In genomic region chr6:108637963-108638362, GRCh38 we compare ENCODE assay signal across 23 cellular contexts.
DNase-seq lines count a peak whose midpoint lies in the region; ATAC-seq and TF ChIP-seq lines count a peak whose summit lies in the region.
"Had no signal": no experiment of that assay in that cellular context is flagged by ENCODE, and none has a peak within 500 bp of the region (broad histone marks: within the 10 kb centered on the region; RNA-seq: fewer than 3 reads in every experiment).

No MANE protein-coding gene starts in this region.

- H3K4me3 Mint-ChIP-seq in activated CD4-positive, alpha-beta T cell treated with anti-CD3 and anti-CD28 coated beads for 36 hours = no peak overlapping the region
- no peak overlapping the region for H3K4me3 Mint-ChIP-seq in CD4-positive, CD25-positive, alpha-beta regulatory T cell
- H3K4me3 Mint-ChIP-seq in central memory CD8-positive, alpha-beta T cell = no peak overlapping the region
- H3K4me3 Mint-ChIP-seq: CD14-positive monocyte, GM23338, H9 had no signal

- no peak overlapping the region for H3K4me3 ChIP-seq in CD4-positive, CD25-positive, alpha-beta regulatory T cell (ENCODE audit: low read depth, low read length)
- no peak overlapping the region for H3K4me3 ChIP-seq in psoas muscle
- H3K4me3 ChIP-seq: GM23338, MG63, Peyer's patch had no signal

- H3K4me1 ChIP-seq in CD4-positive, CD25-positive, alpha-beta regulatory T cell (ENCODE audit: control insufficient read depth, insufficient read depth, low read length, poor library complexity, severe bottlenecking) = peaks cover 7% of the 10 kb centered on the region
- peaks cover 73% of the 10 kb centered on the region for H3K4me1 ChIP-seq in psoas muscle

- H3K27ac ChIP-seq in CD4-positive, CD25-positive, alpha-beta regulatory T cell (ENCODE audit: insufficient read depth, low read length, poor library complexity, severe bottlenecking) = no peak overlapping the region
- H3K27ac ChIP-seq in psoas muscle = peak overlapping the region; percentile 37
- H3K27ac ChIP-seq: 22Rv1, Peyer's patch had no signal

- TF ChIP-seq CTCF in psoas muscle (IDR thresholded peaks at IDR 0.05) = no peak

- H3K4me1 Mint-ChIP-seq in activated CD4-positive, alpha-beta T cell treated with anti-CD3 and anti-CD28 coated beads for 36 hours = peaks cover 42% of the 10 kb centered on the region
- H3K4me1 Mint-ChIP-seq in CD4-positive, CD25-positive, alpha-beta regulatory T cell = peaks cover 18 to 70% (median 38%) of the 10 kb centered on the region in 4 donors
- H3K4me1 Mint-ChIP-seq in central memory CD8-positive, alpha-beta T cell = peaks cover 50% of the 10 kb centered on the region

- CTCF ChIA-PET in activated CD4-positive, alpha-beta T cell treated with anti-CD3 and anti-CD28 coated beads for 36 hours (lab: Charles Lee) = interaction anchor here (0.6 kb wide), 1 partner anchor 112 kb away, joined by 3 read pairs; no protein-coding TSS in a partner anchor

- no peaks in the 10 kb centered on the region for H3K9me3 ChIP-seq in CD4-positive, CD25-positive, alpha-beta regulatory T cell (ENCODE audit: control insufficient read depth in 2 of 2, low read length in 2 of 2)
- no peaks in the 10 kb centered on the region for H3K9me3 ChIP-seq in psoas muscle
- H3K9me3 ChIP-seq: BE2C, MG63, Peyer's patch, SK-N-SH had no signal

- POLR2A ChIA-PET in activated CD4-positive, alpha-beta T cell treated with anti-CD3 and anti-CD28 coated beads for 36 hours (lab: Charles Lee) = no interaction called here

- H3K27me3 ChIP-seq in CD4-positive, CD25-positive, alpha-beta regulatory T cell (ENCODE audit: control insufficient read depth, insufficient read depth, low read length) = no peaks in the 10 kb centered on the region
- no peaks in the 10 kb centered on the region for H3K27me3 ChIP-seq in psoas muscle (ENCODE audit: insufficient read depth in 3 of 3, low read length in 2 of 3)
- H3K27me3 ChIP-seq: BE2C, MG63, Peyer's patch had no signal

- H3K27me3 Mint-ChIP-seq in activated CD4-positive, alpha-beta T cell treated with anti-CD3 and anti-CD28 coated beads for 36 hours = no peaks in the 10 kb centered on the region
- H3K27me3 Mint-ChIP-seq in CD4-positive, CD25-positive, alpha-beta regulatory T cell = no peaks in the 10 kb centered on the region
- no peaks in the 10 kb centered on the region for H3K27me3 Mint-ChIP-seq in central memory CD8-positive, alpha-beta T cell

- peak; percentile 51 for ATAC-seq in activated CD4-positive, alpha-beta T cell treated with anti-CD3 and anti-CD28 coated beads for 36 hours
- no peak for ATAC-seq in CD4-positive, CD25-positive, alpha-beta regulatory T cell (ENCODE audit: low read depth in 2 of 2)
- ATAC-seq in central memory CD8-positive, alpha-beta T cell (replicated peaks; ENCODE audit: extremely low read depth, poor library complexity, severe bottlenecking) = no peak
- ATAC-seq in psoas muscle (no peak), HG02763 (IDR thresholded peaks at IDR 0.05; ENCODE audit: unreplicated experiment) (no peak)
- ATAC-seq: GM23338 had no signal

- H3K9me3 Mint-ChIP-seq in activated CD4-positive, alpha-beta T cell treated with anti-CD3 and anti-CD28 coated beads for 36 hours (ENCODE audit: low read depth) = no peaks in the 10 kb centered on the region
- H3K9me3 Mint-ChIP-seq in CD4-positive, CD25-positive, alpha-beta regulatory T cell = no peaks in the 10 kb centered on the region
- H3K9me3 Mint-ChIP-seq in central memory CD8-positive, alpha-beta T cell = no peaks in the 10 kb centered on the region
- H3K9me3 Mint-ChIP-seq: CD14-positive monocyte, GM23338, H9 had no signal

- WGBS in psoas muscle, 3 donors = 97 to 100% (median 98%) methylated on average over 1 of the region's 1 CpG

- no peaks in the 10 kb centered on the region for H3K36me3 ChIP-seq in CD4-positive, CD25-positive, alpha-beta regulatory T cell (ENCODE audit: control insufficient read depth, insufficient read depth, low read length)
- no peaks in the 10 kb centered on the region for H3K36me3 ChIP-seq in psoas muscle (ENCODE audit: insufficient read depth in 1 of 2, low read depth in 1 of 2)
- H3K36me3 ChIP-seq: BE2C, MG63, Peyer's patch had no signal

- DNase-seq in activated CD4-positive, alpha-beta T cell treated with anti-CD3 and anti-CD28 coated beads for 36 hours = no peak
- no peak for DNase-seq in activated CD4-positive, alpha-beta T cell treated with anti-CD3 and anti-CD28 coated beads, Interleukin-2, amount 50 U/mL, for 48 hours
- no peak for DNase-seq in CD4-positive, CD25-positive, alpha-beta regulatory T cell
- DNase-seq in central memory CD8-positive, alpha-beta T cell (ENCODE audit: low spot score in 2 of 2) = no peak
- DNase-seq in psoas muscle (no peak), SIG-M5 treated with dmso at 0.1 percent for 504 hours (lab: John Stamatoyannopoulos, UW; ENCODE audit: unreplicated experiment) (no peak)
- DNase-seq in stimulated activated CD4-positive, alpha-beta T cell treated with anti-CD3 and anti-CD28 coated beads, Interleukin-4, amount 100 ng/mL, for 1 hour = no peak
- DNase-seq: BE2C, DMS153, DND-41, H9, KBM-7, MG63, NCI-H2029 treated with DMSO at 0.1 percent for 48 hours, NCI-H446 treated with DMSO at 0.1 percent for 48 hours, NCI-H526, Peyer's patch, SIG-M5, SK-N-SH had no signal

- peaks cover 1% of the 10 kb centered on the region for H3K36me3 Mint-ChIP-seq in activated CD4-positive, alpha-beta T cell treated with anti-CD3 and anti-CD28 coated beads for 36 hours (ENCODE audit: low read depth)
- peaks cover 8% of the 10 kb centered on the region for H3K36me3 Mint-ChIP-seq in CD4-positive, CD25-positive, alpha-beta regulatory T cell
- no peaks in the 10 kb centered on the region for H3K36me3 Mint-ChIP-seq in central memory CD8-positive, alpha-beta T cell (ENCODE audit: insufficient read depth)

- intact Hi-C loops in activated CD4-positive, alpha-beta T cell treated with anti-CD3 and anti-CD28 coated beads for 36 hours (cut with DNase I, micrococcal nuclease) = no loop called here
- intact Hi-C loops in psoas muscle (cut with DNase I) = no loop called here

- H3K27ac Mint-ChIP-seq in activated CD4-positive, alpha-beta T cell treated with anti-CD3 and anti-CD28 coated beads for 36 hours = no peak overlapping the region
- H3K27ac Mint-ChIP-seq in CD4-positive, CD25-positive, alpha-beta regulatory T cell = peak overlapping the region in 2 of 3 donors; percentile 19 to 39
- peak overlapping the region; percentile 67 for H3K27ac Mint-ChIP-seq in central memory CD8-positive, alpha-beta T cell (ENCODE audit: low read depth)
